10 cellular contexts compared by ENCODE assay signal in genomic region chr3:71227344-71227743, GRCh38.
DNase-seq lines count a peak whose midpoint lies in the region; ATAC-seq, FAIRE-seq and TF ChIP-seq lines count a peak whose summit lies in the region.
"Had no signal": no experiment of that assay in that cellular context is flagged by ENCODE, and none has a peak within 500 bp of the region (broad histone marks: within the 10 kb centered on the region; RNA-seq: fewer than 3 reads in every experiment).

No MANE protein-coding gene starts in this region.

- no peak for TF ChIP-seq POLR2A in gastrocnemius medialis (IDR thresholded peaks at IDR 0.05)

- H3K4me1 ChIP-seq in astrocyte (ENCODE audit: insufficient read depth, low read length) (peaks cover 13% of the 10 kb centered on the region), gastrocnemius medialis (peaks cover 7 to 19% of the 10 kb centered on the region in 2 donors)

- no peaks in the 10 kb centered on the region for H3K27me3 ChIP-seq in astrocyte (ENCODE audit: insufficient read depth, low read length)
- H3K27me3 ChIP-seq in gastrocnemius medialis, result no peaks in the 10 kb centered on the region

- peaks cover 42% of the 10 kb centered on the region for H3K79me2 ChIP-seq in astrocyte (ENCODE audit: insufficient read depth, low read length)

- no peaks in the 10 kb centered on the region for H3K9me3 Mint-ChIP-seq in astrocyte (ENCODE audit: unreplicated experiment)

- in situ Hi-C loops in gastrocnemius medialis (cut with MboI; ENCODE audit: low sequenced_read_pairs in 4 of 4), result no loop called here

- H3K36me3 ChIP-seq in astrocyte (ENCODE audit: insufficient read depth, low read length), result no peaks in the 10 kb centered on the region
- no peaks in the 10 kb centered on the region for H3K36me3 ChIP-seq in gastrocnemius medialis

- H2AFZ ChIP-seq in astrocyte (ENCODE audit: low read depth, low read length), result no peak overlapping the region

- no peak overlapping the region for H3K4me3 ChIP-seq in astrocyte (ENCODE audit: insufficient read depth, low read depth, low read length)
- no peak overlapping the region for H3K4me3 ChIP-seq in gastrocnemius medialis

- H3K27ac ChIP-seq in astrocyte (ENCODE audit: low read depth, low read length) (peak overlapping the region; percentile 55), gastrocnemius medialis (peak overlapping the region in 3 of 4 donors; percentile 49 to 59 (median 52))
- H3K27ac ChIP-seq: RWPE1 had no signal

- TF ChIP-seq CTCF in astrocyte (IDR thresholded peaks at IDR 0.05; ENCODE audit: insufficient read depth, low read depth, low read length) (no peak), gastrocnemius medialis (IDR thresholded peaks at IDR 0.05 in 4 of 5, conservative IDR thresholded peaks at IDR 0.05 in 1 of 5) (no peak), omental fat pad (IDR thresholded peaks at IDR 0.05) (no peak)

- intact Hi-C loops in gastrocnemius medialis (cut with DNase I; ENCODE audit: low total_unique reads), result no loop called here
- intact Hi-C loops in left colon (cut with DNase I, micrococcal nuclease), result no loop called here

- no peak overlapping the region for H3K4me3 Mint-ChIP-seq in astrocyte (ENCODE audit: unreplicated experiment)

- FAIRE-seq in astrocyte (lab: Jason Lieb, UNC), result peak; percentile 34
- FAIRE-seq: A204.1 had no signal

- H3K9me3 ChIP-seq in astrocyte (ENCODE audit: insufficient read depth, low read depth, low read length), result no peaks in the 10 kb centered on the region
- H3K9me3 ChIP-seq in gastrocnemius medialis, result no peaks in the 10 kb centered on the region

- peaks cover 4% of the 10 kb centered on the region for H3K36me3 Mint-ChIP-seq in astrocyte (ENCODE audit: low read depth, unreplicated experiment)

- no peak for DNase-seq in activated CD4-positive, CD25-positive, alpha-beta regulatory T cell treated with anti-CD3 and anti-CD28 coated beads, Interleukin-2, amount 50 U/mL, for 72 hours
- DNase-seq in astrocyte (ENCODE audit: low read depth), result no peak
- DNase-seq in gastrocnemius medialis, result no peak
- DNase-seq in HuH-7 (ENCODE audit: low spot score), result no peak
- no peak for DNase-seq in left colon
- no peak for DNase-seq in omental fat pad (ENCODE audit: low spot score)

- H3K9ac ChIP-seq in astrocyte (ENCODE audit: low read length), result peak overlapping the region; percentile 65

- peak; percentile 22 for ATAC-seq in activated CD4-positive, CD25-positive, alpha-beta regulatory T cell treated with anti-CD3 and anti-CD28 coated beads, Interleukin-2, amount 50 U/mL, for 24 hours
- ATAC-seq in HG02885 (IDR thresholded peaks at IDR 0.05; ENCODE audit: poor library complexity, unreplicated experiment) (peak; percentile 0), gastrocnemius medialis (no peak), left colon (no peak), omental fat pad (ENCODE audit: low FRiP score) (no peak)

- H4K20me1 ChIP-seq in astrocyte (ENCODE audit: insufficient read depth, low read length), result peaks cover 40% of the 10 kb centered on the region

- peak overlapping the region; percentile 78 for H3K4me2 ChIP-seq in astrocyte (ENCODE audit: low read length)

- H3K27me3 Mint-ChIP-seq in astrocyte (ENCODE audit: low read depth, unreplicated experiment), result no peaks in the 10 kb centered on the region

- H3K4me1 Mint-ChIP-seq in astrocyte (ENCODE audit: low read depth, unreplicated experiment), result peaks cover 21% of the 10 kb centered on the region

- peak overlapping the region; percentile 35 for H3K27ac Mint-ChIP-seq in astrocyte (ENCODE audit: unreplicated experiment)

Comparison
In these comparisons a context has a peak if more than half of its experiments do, and no peak if none do; other contexts are left out.
1. ATAC-seq: peak in activated CD4-positive, CD25-positive, alpha-beta regulatory T cell treated with anti-CD3 and anti-CD28 coated beads, Interleukin-2, amount 50 U/mL, for 24 hours (2 of 2) and HG02885 (single experiment); none in gastrocnemius medialis (0 of 2), left colon (single experiment) and omental fat pad (single experiment).